In the genomic region with DNA sequence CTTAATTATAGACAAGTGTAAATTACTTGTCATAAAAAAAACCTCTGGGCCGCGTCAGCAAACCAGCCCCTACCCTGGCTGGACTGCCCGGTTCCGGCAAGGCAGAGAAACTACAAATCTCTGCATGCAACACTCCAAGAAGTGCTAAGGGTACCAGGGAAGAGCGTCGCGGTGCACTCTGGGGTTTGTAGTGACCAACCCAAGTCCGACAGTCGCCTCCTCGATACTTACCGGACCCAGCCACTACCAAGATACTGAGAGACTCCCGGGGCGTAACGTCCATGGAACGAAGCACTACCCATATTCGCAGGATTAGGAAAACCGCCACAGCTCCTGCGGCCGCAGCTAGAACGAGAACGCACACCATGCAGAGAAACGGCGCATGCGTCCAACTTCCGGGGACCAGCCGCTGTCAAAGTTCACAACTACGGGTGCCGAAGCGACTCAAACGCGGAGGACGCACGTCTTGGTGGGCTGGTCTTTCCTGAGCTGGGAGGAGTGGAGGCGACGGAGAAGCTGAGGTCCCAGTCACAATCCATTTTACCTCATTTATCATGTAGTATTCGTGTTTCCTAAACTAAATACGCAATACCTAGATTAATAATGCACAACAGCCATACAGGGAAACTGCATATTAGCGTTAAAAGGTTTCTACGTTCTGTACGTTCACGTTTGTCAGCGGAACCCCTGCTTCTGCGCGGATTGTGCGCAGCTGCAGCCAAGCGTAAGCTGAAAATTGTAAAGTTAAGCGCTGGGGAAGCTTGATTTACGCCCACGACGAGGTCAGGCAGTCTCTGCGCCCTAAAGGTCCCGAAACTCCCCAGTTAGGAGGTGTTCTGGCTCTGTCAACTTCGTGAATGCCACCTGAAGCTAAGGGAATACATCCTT, we compare ENCODE assay signal across 8 cellular contexts. TPM values are rescaled to one million over a fixed set of nuclear protein-coding genes. Genes with fewer than 3 reads are reported as not detected.
DNase-seq lines count a peak whose midpoint lies in the region; ATAC-seq, FAIRE-seq and TF ChIP-seq lines count a peak whose summit lies in the region.

Gene ALG14 (minus strand): TSS at position 420 of the 888 bp plus-strand sequence. CDS start 53 bp downstream, at position 367.

- peaks cover 6% of the 10 kb centered on the region for H3K4me1 Mint-ChIP-seq in astrocyte (ENCODE audit: low read depth, unreplicated experiment)

- H3K9ac ChIP-seq in astrocyte (ENCODE audit: low read length), result peak within 1 kb of the TSS; percentile 85

- no peaks in the 10 kb centered on the region for H3K9me3 Mint-ChIP-seq in astrocyte (ENCODE audit: unreplicated experiment)

- DNase-seq in NCI-H1930 (lab: John Stamatoyannopoulos, UW) (peak; percentile 82 to 89), T-helper 22 cell (ENCODE audit: low read depth) (peak; percentile 87), astrocyte (ENCODE audit: low read depth) (peak; percentile 96), hepatic stellate cell (ENCODE audit: low spot score) (peak; percentile 88), putamen (ENCODE audit: low spot score) (peak; percentile 97), vagina (ENCODE audit: extremely low spot score in 2 of 2) (peak in 1 of 2 donors; percentile 95)

- H3K27me3 ChIP-seq in astrocyte (ENCODE audit: insufficient read depth, low read length), result no peaks in the 10 kb centered on the region
- H3K27me3 ChIP-seq in vagina, result no peaks in the 10 kb centered on the region

- FAIRE-seq in astrocyte (lab: Jason Lieb, UNC), result peak; percentile 73

- intact Hi-C loops in vagina (cut with DNase I), result loop anchor here (5.0 kb wide), 1 partner anchor 160 kb away; the partner anchor contains the start of gene RWDD3

- TF ChIP-seq POLR2A in GM18505 (IDR thresholded peaks at IDR 0.05; ENCODE audit: borderline replicate concordance, extremely low read depth, insufficient read depth, insufficient read length) (peak; percentile 64), vagina (IDR thresholded peaks at IDR 0.05) (peak in 1 of 2 donors; percentile 73)

- H3K27ac ChIP-seq in astrocyte (ENCODE audit: low read depth, low read length) (peak within 1 kb of the TSS; percentile 87), vagina (peak within 1 kb of the TSS; percentile 89)

- H3K4me3 ChIP-seq in astrocyte (ENCODE audit: insufficient read depth, low read depth, low read length) (peak within 1 kb of the TSS; percentile 89), vagina (peak within 1 kb of the TSS; percentile 46 to 75)

- H3K79me2 ChIP-seq in astrocyte (ENCODE audit: insufficient read depth, low read length), result peaks cover 3% of the 10 kb centered on the region

- TF ChIP-seq CTCF in astrocyte (IDR thresholded peaks at IDR 0.05; ENCODE audit: insufficient read depth, low read depth, low read length) (no peak), vagina (IDR thresholded peaks at IDR 0.05) (no peak)

- H3K36me3 ChIP-seq in astrocyte (ENCODE audit: insufficient read depth, low read length) (no peaks in the 10 kb centered on the region), vagina (no peaks in the 10 kb centered on the region)

- no peaks in the 10 kb centered on the region for H3K27me3 Mint-ChIP-seq in astrocyte (ENCODE audit: low read depth, unreplicated experiment)

- peak within 1 kb of the TSS; percentile 94 for H2AFZ ChIP-seq in astrocyte (ENCODE audit: low read depth, low read length)

- ATAC-seq in GM18505 (IDR thresholded peaks at IDR 0.05; ENCODE audit: unreplicated experiment), result peak; percentile 94
- ATAC-seq in HG02973 (IDR thresholded peaks at IDR 0.05; ENCODE audit: unreplicated experiment), result peak; percentile 91

- H3K4me3 Mint-ChIP-seq in astrocyte (ENCODE audit: unreplicated experiment), result peak within 1 kb of the TSS; percentile 100

- H3K4me1 ChIP-seq in astrocyte (ENCODE audit: insufficient read depth, low read length) (peaks cover 7% of the 10 kb centered on the region), vagina (peaks cover 11% of the 10 kb centered on the region)

- H3K9me3 ChIP-seq in astrocyte (ENCODE audit: insufficient read depth, low read depth, low read length) (no peaks in the 10 kb centered on the region), vagina (no peaks in the 10 kb centered on the region)

- peaks cover 2% of the 10 kb centered on the region for H3K36me3 Mint-ChIP-seq in astrocyte (ENCODE audit: low read depth, unreplicated experiment)

- peak within 1 kb of the TSS; percentile 95 for H3K27ac Mint-ChIP-seq in astrocyte (ENCODE audit: unreplicated experiment)

- H4K20me1 ChIP-seq in astrocyte (ENCODE audit: insufficient read depth, low read length), result no peaks in the 10 kb centered on the region

- H3K4me2 ChIP-seq in astrocyte (ENCODE audit: low read length), result peak within 1 kb of the TSS; percentile 90

RNA-seq across cellular contexts. Expression of gene ALG14, which starts in this region (rescaled TPM):
- total RNA-seq in astrocyte, result 6.9 and 8.1 TPM in 2 replicates
- total RNA-seq in vagina, result 0.74 TPM
